Comparison of ENCODE assay signal across 8 cellular contexts in genomic region chr7:7183061-7183832, GRCh38. TPM values are rescaled to one million over a fixed set of nuclear protein-coding genes. Genes with fewer than 3 reads are reported as not detected.
DNase-seq lines count a peak whose midpoint lies in the region; ATAC-seq and TF ChIP-seq lines count a peak whose summit lies in the region.

No MANE protein-coding gene starts in this region.

- H3K36me3 Mint-ChIP-seq in CD8-positive, alpha-beta T cell, result peaks cover 17% of the 10 kb centered on the region
- H3K36me3 Mint-ChIP-seq in activated naive CD8-positive, alpha-beta T cell treated with anti-CD3 and anti-CD28 coated beads, Interleukin-2, amount 50 U/mL, for 24 hours (ENCODE audit: low read depth), result no peaks in the 10 kb centered on the region

- H3K4me3 Mint-ChIP-seq in CD8-positive, alpha-beta T cell, result peak overlapping the region; percentile 95
- peak overlapping the region; percentile 97 for H3K4me3 Mint-ChIP-seq in activated naive CD8-positive, alpha-beta T cell treated with anti-CD3 and anti-CD28 coated beads, Interleukin-2, amount 50 U/mL, for 24 hours

- CTCF ChIA-PET in CD8-positive, alpha-beta T cell (lab: Charles Lee), result interaction anchor here (0.7 to 6.5 kb wide), 4 partner anchors 26 to 357 kb away, joined by 3 to 81 read pairs (median 4); no protein-coding TSS in a partner anchor

- peaks cover 8% of the 10 kb centered on the region for H3K4me1 Mint-ChIP-seq in CD8-positive, alpha-beta T cell (ENCODE audit: low read depth)
- peaks cover 8% of the 10 kb centered on the region for H3K4me1 Mint-ChIP-seq in activated naive CD8-positive, alpha-beta T cell treated with anti-CD3 and anti-CD28 coated beads, Interleukin-2, amount 50 U/mL, for 24 hours

- H3K36me3 ChIP-seq in CD8-positive, alpha-beta T cell (ENCODE audit: insufficient read depth, low read length), result no peaks in the 10 kb centered on the region
- H3K36me3 ChIP-seq in rectal smooth muscle tissue (ENCODE audit: control insufficient read depth, insufficient read depth, low read length), result no peaks in the 10 kb centered on the region

- TF ChIP-seq CTCF in CD8-positive, alpha-beta T cell (IDR thresholded peaks at IDR 0.05), result no peak

- peak; percentile 6 to 72 (median 31) for DNase-seq in CD8-positive, alpha-beta T cell
- peak; percentile 52 for DNase-seq in RKO (ENCODE audit: low spot score)
- DNase-seq in activated naive CD8-positive, alpha-beta T cell treated with anti-CD3 and anti-CD28 coated beads, Interleukin-2, amount 50 U/mL, for 24 hours, result peak; percentile 56
- DNase-seq in right cardiac atrium, result peak; percentile 49 to 78 (median 77)
- no peak for DNase-seq in GDM1 (lab: John Stamatoyannopoulos, UW)

- intact Hi-C loops in CD8-positive, alpha-beta T cell (cut with DNase I, micrococcal nuclease), result loop anchor here (2.0 to 10.0 kb wide), 4 partner anchors 44 to 952 kb away; no protein-coding TSS in a partner anchor
- intact Hi-C loops in right cardiac atrium (cut with DNase I), result no loop called here

- no peaks in the 10 kb centered on the region for H3K27me3 ChIP-seq in CD8-positive, alpha-beta T cell (ENCODE audit: insufficient read depth, low read length)
- H3K27me3 ChIP-seq in right cardiac atrium (ENCODE audit: control insufficient read depth, insufficient read depth) (no peaks in the 10 kb centered on the region), rectal smooth muscle tissue (ENCODE audit: control insufficient read depth, insufficient read depth, low read length) (no peaks in the 10 kb centered on the region)

- no peaks in the 10 kb centered on the region for H3K9me3 ChIP-seq in CD8-positive, alpha-beta T cell (ENCODE audit: low read length)
- H3K9me3 ChIP-seq in right cardiac atrium (ENCODE audit: control insufficient read depth, low read length), result no peaks in the 10 kb centered on the region

- ATAC-seq in CD8-positive, alpha-beta T cell, result peak; percentile 1
- ATAC-seq in GM19372 (IDR thresholded peaks at IDR 0.05; ENCODE audit: low read depth, unreplicated experiment) (peak; percentile 24), HG03439 (IDR thresholded peaks at IDR 0.05; ENCODE audit: unreplicated experiment) (peak; percentile 37), right cardiac atrium (peak; percentile 61 to 74)
- ATAC-seq in activated naive CD8-positive, alpha-beta T cell treated with anti-CD3 and anti-CD28 coated beads, Interleukin-2, amount 50 U/mL, for 24 hours, result peak; percentile 17

- peak overlapping the region; percentile 94 for H3K27ac Mint-ChIP-seq in CD8-positive, alpha-beta T cell
- H3K27ac Mint-ChIP-seq in activated naive CD8-positive, alpha-beta T cell treated with anti-CD3 and anti-CD28 coated beads, Interleukin-2, amount 50 U/mL, for 24 hours, result peak overlapping the region; percentile 83

- under 1% methylated on average over 44 of the region's 44 CpGs for WGBS in right cardiac atrium

- H3K9me3 Mint-ChIP-seq in CD8-positive, alpha-beta T cell, result no peaks in the 10 kb centered on the region
- H3K9me3 Mint-ChIP-seq in activated naive CD8-positive, alpha-beta T cell treated with anti-CD3 and anti-CD28 coated beads, Interleukin-2, amount 50 U/mL, for 24 hours, result no peaks in the 10 kb centered on the region

- POLR2A ChIA-PET in CD8-positive, alpha-beta T cell (lab: Charles Lee), result interaction anchor here (0.6 to 2.6 kb wide), 11 partner anchors 10 to 491 kb away, joined by 3 to 11 read pairs (median 5); partner anchors contain the start of gene UMAD1

- H3K4me1 ChIP-seq in CD8-positive, alpha-beta T cell (ENCODE audit: insufficient read depth, low read length), result peaks cover 50% of the 10 kb centered on the region
- H3K4me1 ChIP-seq in right cardiac atrium (ENCODE audit: control insufficient read depth, insufficient read depth, low read length), result peaks cover 3% of the 10 kb centered on the region
- peaks cover 5% of the 10 kb centered on the region for H3K4me1 ChIP-seq in rectal smooth muscle tissue (ENCODE audit: control insufficient read depth, insufficient read depth, low read length)

- H3K4me3 ChIP-seq in CD8-positive, alpha-beta T cell (ENCODE audit: low read depth, low read length), result peak overlapping the region; percentile 82
- peak overlapping the region; percentile 88 for H3K4me3 ChIP-seq in right cardiac atrium (ENCODE audit: low read length)
- peak overlapping the region; percentile 93 for H3K4me3 ChIP-seq in rectal smooth muscle tissue (ENCODE audit: low read length)

- H3K27ac ChIP-seq in CD8-positive, alpha-beta T cell (ENCODE audit: low read depth, low read length), result peak overlapping the region; percentile 90
- H3K27ac ChIP-seq in right cardiac atrium (ENCODE audit: low read length), result peak overlapping the region; percentile 93
- H3K27ac ChIP-seq in rectal smooth muscle tissue (ENCODE audit: low read depth, low read length), result peak overlapping the region; percentile 90

- no peaks in the 10 kb centered on the region for H3K27me3 Mint-ChIP-seq in CD8-positive, alpha-beta T cell (ENCODE audit: low read depth)
- no peaks in the 10 kb centered on the region for H3K27me3 Mint-ChIP-seq in activated naive CD8-positive, alpha-beta T cell treated with anti-CD3 and anti-CD28 coated beads, Interleukin-2, amount 50 U/mL, for 24 hours

- peak overlapping the region; percentile 83 for H3K9ac ChIP-seq in rectal smooth muscle tissue (ENCODE audit: low read length)

RNA-seq across cellular contexts. Expression of gene C1GALT1, which starts 0.9 kb away (rescaled TPM):
- 10 to 100 TPM; 57.4 to 60.7 TPM for total RNA-seq in CD8-positive, alpha-beta T cell
- 10 to 100 TPM; 19.2 to 23.3 (median 20.1) TPM for total RNA-seq in right cardiac atrium
- 5.2 TPM for polyA plus RNA-seq in right cardiac atrium

Comparison
In these comparisons a context has a peak if more than half of its experiments do, and no peak if none do; other contexts are left out.
1. ATAC-seq: peak in every context shown above with its lines; median percentile 68 in right cardiac atrium; 37 in HG03439; 24 in GM19372; 17 in activated naive CD8-positive, alpha-beta T cell treated with anti-CD3 and anti-CD28 coated beads, Interleukin-2, amount 50 U/mL, for 24 hours; 1 in CD8-positive, alpha-beta T cell.
2. intact Hi-C loops: an anchor here in CD8-positive, alpha-beta T cell (2.0 to 10.0 kb wide); none called in right cardiac atrium.